In genomic region chr1:116570358-116571214, GRCh38 we compare ENCODE assay signal across 8 cellular contexts. TPM values are rescaled to one million over a fixed set of nuclear protein-coding genes. Genes with fewer than 3 reads are reported as not detected.
DNase-seq lines count a peak whose midpoint lies in the region; ATAC-seq and TF ChIP-seq lines count a peak whose summit lies in the region.

A gene with protein sequence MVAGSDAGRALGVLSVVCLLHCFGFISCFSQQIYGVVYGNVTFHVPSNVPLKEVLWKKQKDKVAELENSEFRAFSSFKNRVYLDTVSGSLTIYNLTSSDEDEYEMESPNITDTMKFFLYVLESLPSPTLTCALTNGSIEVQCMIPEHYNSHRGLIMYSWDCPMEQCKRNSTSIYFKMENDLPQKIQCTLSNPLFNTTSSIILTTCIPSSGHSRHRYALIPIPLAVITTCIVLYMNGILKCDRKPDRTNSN (minus strand): TSS chr1:116571026. CDS start chr1:116570972, 54 bp downstream.

- H3K27ac Mint-ChIP-seq in CD14-positive monocyte = peak within 1 kb of the TSS; percentile 94 to 98 (median 96)
- H3K27ac Mint-ChIP-seq in activated CD8-positive, alpha-beta T cell treated with anti-CD3 and anti-CD28 coated beads for 36 hours = peak within 1 kb of the TSS; percentile 88

- ATAC-seq in HG03432 (IDR thresholded peaks at IDR 0.05; ENCODE audit: unreplicated experiment) = peak; percentile 68
- ATAC-seq in activated CD8-positive, alpha-beta T cell treated with anti-CD3 and anti-CD28 coated beads for 36 hours = peak; percentile 84
- peak; percentile 96 for ATAC-seq in lung (ENCODE audit: insufficient read depth, low FRiP score)

- CTCF ChIA-PET in activated CD8-positive, alpha-beta T cell treated with anti-CD3 and anti-CD28 coated beads for 36 hours (lab: Charles Lee) = interaction anchor here (1.0 to 4.2 kb wide), 4 partner anchors 12 to 101 kb away, joined by 3 to 43 read pairs (median 6); partner anchors contain the start of gene IGSF3

- TF ChIP-seq CTCF in CD14-positive monocyte (IDR thresholded peaks at IDR 0.05) = peak; percentile 81
- peak; percentile 85 for TF ChIP-seq CTCF in activated CD8-positive, alpha-beta T cell treated with anti-CD3 and anti-CD28 coated beads for 36 hours (IDR thresholded peaks at IDR 0.05)
- peak; percentile 53 for TF ChIP-seq CTCF in lung (IDR thresholded peaks at IDR 0.05; ENCODE audit: control extremely low read depth, extremely low read depth)

- DNase-seq in CD14-positive monocyte (ENCODE audit: low spot score) (peak; percentile 87), NCI-H748 (lab: John Stamatoyannopoulos, UW; ENCODE audit: unreplicated experiment) (peak; percentile 88), lung (ENCODE audit: low spot score) (peak; percentile 93)
- DNase-seq in activated CD8-positive, alpha-beta T cell treated with anti-CD3 and anti-CD28 coated beads for 36 hours = peak; percentile 94
- DNase-seq in stimulated activated CD4-positive, alpha-beta T cell treated with anti-CD3 and anti-CD28 coated beads, TNF-alpha, amount 100 ng/mL, for 4 hours (ENCODE audit: low read depth in 3 of 3) = peak; percentile 66 to 69 (median 66)

- POLR2A ChIA-PET in activated CD8-positive, alpha-beta T cell treated with anti-CD3 and anti-CD28 coated beads for 36 hours (lab: Charles Lee) = interaction anchor here (0.6 to 1.0 kb wide), 2 partner anchors 65 to 236 kb away, joined by 3 to 4 read pairs; no protein-coding TSS in a partner anchor

- WGBS in ectodermal cell, 2 experiments = 0% methylated on average over 90 of the region's 90 CpGs
- 0 to 1% methylated on average over 87 to 90 of the region's 90 CpGs for WGBS in lung, 2 donors

- H3K27me3 ChIP-seq in ectodermal cell (ENCODE audit: control insufficient read depth, insufficient read depth, low read length, poor library complexity, severe bottlenecking) (peaks cover 21% of the 10 kb centered on the region), lung (ENCODE audit: control insufficient read depth, insufficient read depth) (no peaks in the 10 kb centered on the region)

- intact Hi-C loops in CD14-positive monocyte (cut with micrococcal nuclease) = loop anchor here (2.0 to 10.0 kb wide), 6 partner anchors 33 to 484 kb away; partner anchors contain the start of genes CD101 (in 1 of the 2) and IGSF3 (in 1 of the 2)
- intact Hi-C loops in activated CD8-positive, alpha-beta T cell treated with anti-CD3 and anti-CD28 coated beads for 36 hours (cut with micrococcal nuclease) = loop anchor here (2.0 to 5.0 kb wide), 3 partner anchors 107 to 490 kb away; partner anchors contain the start of gene TTF2

- peak within 1 kb of the TSS; percentile 74 for H3K4me3 ChIP-seq in ectodermal cell (ENCODE audit: insufficient read depth, low read depth, low read length)
- H3K4me3 ChIP-seq in lung = peak within 1 kb of the TSS; percentile 87

- peaks cover 23 to 27% of the 10 kb centered on the region in 2 donors for H3K36me3 Mint-ChIP-seq in CD14-positive monocyte
- H3K36me3 Mint-ChIP-seq in activated CD8-positive, alpha-beta T cell treated with anti-CD3 and anti-CD28 coated beads for 36 hours (ENCODE audit: low read depth) = peaks cover 9% of the 10 kb centered on the region

- H3K4me3 Mint-ChIP-seq in CD14-positive monocyte = peak within 1 kb of the TSS; percentile 98 to 100
- peak within 1 kb of the TSS; percentile 91 for H3K4me3 Mint-ChIP-seq in activated CD8-positive, alpha-beta T cell treated with anti-CD3 and anti-CD28 coated beads for 36 hours

- TF ChIP-seq POLR2A in GM19193 (IDR thresholded peaks at IDR 0.05; ENCODE audit: extremely low read depth, insufficient read depth, insufficient read length) = peak; percentile 91

- H3K27ac ChIP-seq in ectodermal cell (ENCODE audit: insufficient read depth, low read depth, low read length, poor library complexity, severe bottlenecking) (peak within 1 kb of the TSS; percentile 61), lung (ENCODE audit: low read depth in 1 of 2, low read length in 1 of 2) (peak within 1 kb of the TSS; percentile 94 to 99)

- H3K9me3 Mint-ChIP-seq in CD14-positive monocyte = peaks cover 0 to 1% (median 0%) of the 10 kb centered on the region in 7 donors
- no peaks in the 10 kb centered on the region for H3K9me3 Mint-ChIP-seq in activated CD8-positive, alpha-beta T cell treated with anti-CD3 and anti-CD28 coated beads for 36 hours

- H3K9me3 ChIP-seq in ectodermal cell (ENCODE audit: control insufficient read depth, low read length) = no peaks in the 10 kb centered on the region
- no peaks in the 10 kb centered on the region for H3K9me3 ChIP-seq in lung (ENCODE audit: control insufficient read depth in 2 of 2, insufficient read depth in 1 of 2, low read length in 1 of 2)

- H3K27me3 Mint-ChIP-seq in CD14-positive monocyte (ENCODE audit: low read depth in 3 of 3) = peaks cover 0 to 7% (median 4%) of the 10 kb centered on the region in 3 donors
- peaks cover 8% of the 10 kb centered on the region for H3K27me3 Mint-ChIP-seq in activated CD8-positive, alpha-beta T cell treated with anti-CD3 and anti-CD28 coated beads for 36 hours

- H3K4me1 ChIP-seq in ectodermal cell (ENCODE audit: control insufficient read depth, insufficient read depth, low read length) (peaks cover 4% of the 10 kb centered on the region), lung (ENCODE audit: control insufficient read depth in 2 of 2, insufficient read depth in 2 of 2, low read length in 2 of 2) (peaks cover 10 to 11% of the 10 kb centered on the region in 2 donors)

- H3K4me1 Mint-ChIP-seq in CD14-positive monocyte = peaks cover 60% of the 10 kb centered on the region
- H3K4me1 Mint-ChIP-seq in activated CD8-positive, alpha-beta T cell treated with anti-CD3 and anti-CD28 coated beads for 36 hours (ENCODE audit: low read depth) = peaks cover 55% of the 10 kb centered on the region

- H3K36me3 ChIP-seq in ectodermal cell (ENCODE audit: control insufficient read depth, insufficient read depth, low read length) (no peaks in the 10 kb centered on the region), lung (ENCODE audit: control insufficient read depth in 2 of 2, insufficient read depth in 2 of 2, low read length in 2 of 2) (no peaks in the 10 kb centered on the region)

RNA-seq across cellular contexts. Expression of the gene that starts here (rescaled TPM):
- polyA plus RNA-seq in CD14-positive monocyte (100 to 1,000 TPM; 128 to 168 TPM), lung (10 to 100 TPM; 29.9 to 52.1 TPM)
- 10 to 100 TPM; 11.1 to 12.7 TPM for total RNA-seq in activated CD8-positive, alpha-beta T cell treated with anti-CD3 and anti-CD28 coated beads for 36 hours
- polyA plus RNA-seq in ectodermal cell (2013, experiment 1 of 4) = 8.4 TPM
- polyA plus RNA-seq in ectodermal cell (2013, experiment 2 of 4) = 7.6 TPM
- 8.5 TPM for polyA plus RNA-seq in ectodermal cell (2013, experiment 3 of 4)
- polyA plus RNA-seq in ectodermal cell (2013, experiment 4 of 4) = 9.0 TPM
- 10 to 100 TPM; 27.5 TPM for total RNA-seq in lung

Comparison
In these comparisons a context has a peak if more than half of its experiments do, and no peak if none do; other contexts are left out.
1. Peak in every context shown above with its lines: DNase-seq, ATAC-seq, H3K4me3 ChIP-seq and H3K27ac ChIP-seq.